In the genomic region with DNA sequence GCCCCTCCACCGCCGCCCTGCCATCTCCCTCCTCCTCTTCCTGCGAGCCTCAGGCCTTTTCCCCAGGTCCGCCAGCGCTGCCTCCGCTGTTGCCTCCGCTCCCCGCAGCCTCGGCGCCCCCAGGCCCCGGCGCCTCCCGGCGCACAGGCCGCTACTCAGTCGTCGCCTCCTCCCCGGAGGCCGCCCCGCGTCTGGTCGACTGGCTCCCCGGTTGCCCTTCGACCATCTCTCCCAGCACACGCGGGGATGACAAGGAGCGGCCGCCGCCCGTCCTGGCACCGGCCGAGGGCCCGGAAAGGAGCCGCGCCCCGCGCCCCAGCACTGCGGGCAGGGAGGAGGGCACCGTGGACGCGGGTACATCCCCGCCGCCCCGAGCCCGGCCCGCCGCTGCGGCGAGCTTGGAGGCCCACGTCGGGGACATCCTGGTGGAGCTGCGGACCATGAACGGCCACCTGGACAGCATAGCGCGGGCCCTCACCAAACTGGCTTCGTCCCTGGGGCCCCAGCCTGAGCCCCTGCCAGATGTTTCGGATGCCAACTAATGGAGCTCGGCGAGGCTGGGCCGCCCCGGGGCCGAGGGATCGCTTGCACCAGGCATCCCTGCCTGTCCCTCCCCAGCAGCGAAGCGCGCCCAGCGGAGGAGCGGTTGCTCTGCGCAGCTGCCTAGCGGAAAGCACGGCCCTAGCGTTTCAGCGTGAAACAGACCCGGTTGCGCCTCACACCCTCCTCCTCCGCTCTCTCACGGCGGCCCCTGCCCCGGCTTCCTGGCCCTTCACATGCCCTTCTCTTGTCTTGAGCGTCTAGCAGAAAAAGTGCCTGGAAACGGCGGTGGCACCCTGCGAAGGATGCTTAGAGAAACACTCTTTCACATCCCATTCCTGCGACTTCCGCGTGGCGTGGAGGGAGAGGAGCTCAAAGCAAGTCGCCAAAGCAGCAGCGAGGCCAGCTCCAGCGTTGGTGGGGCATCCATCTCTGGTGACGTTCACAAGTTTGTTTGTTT, we compare ENCODE assay signal across 9 cellular contexts.
DNase-seq lines count a peak whose midpoint lies in the region; ATAC-seq and TF ChIP-seq lines count a peak whose summit lies in the region.
"Had no signal": no experiment of that assay in that cellular context is flagged by ENCODE, and none has a peak within 500 bp of the region (broad histone marks: within the 10 kb centered on the region; RNA-seq: fewer than 3 reads in every experiment).

No MANE protein-coding gene starts in this region.

- H3K9me3 ChIP-seq in HUES64 (ENCODE audit: insufficient read depth, low read depth, low read length), result no peaks in the 10 kb centered on the region
- no peaks in the 10 kb centered on the region for H3K9me3 ChIP-seq in right cardiac atrium (ENCODE audit: control insufficient read depth, low read length)
- H3K9me3 ChIP-seq in skeletal muscle satellite cell (replicated peaks; ENCODE audit: low read length), result no peaks in the 10 kb centered on the region
- H3K9me3 ChIP-seq in uterus, result no peaks in the 10 kb centered on the region

- peaks cover 28% of the 10 kb centered on the region for H3K27me3 ChIP-seq in HUES64 (ENCODE audit: insufficient read depth, low read length)
- H3K27me3 ChIP-seq in right cardiac atrium (ENCODE audit: control insufficient read depth, insufficient read depth), result no peaks in the 10 kb centered on the region
- no peaks in the 10 kb centered on the region for H3K27me3 ChIP-seq in skeletal muscle satellite cell (ENCODE audit: control insufficient read depth, insufficient read depth, low read length)
- H3K27me3 ChIP-seq in uterus, result no peaks in the 10 kb centered on the region

- WGBS in HUES64, result 96% methylated on average over 91 of the region's 91 CpGs
- 10% methylated on average over 91 of the region's 91 CpGs for WGBS in right cardiac atrium

- DNase-seq in activated effector memory CD4-positive, alpha-beta T cell treated with Interleukin-2 at 50 U/mL for 16 hours, result peak; percentile 36
- DNase-seq in right cardiac atrium (peak in 2 of 3 donors; percentile 62), DMS 273 (lab: John Stamatoyannopoulos, UW; ENCODE audit: unreplicated experiment) (no peak), GM10248 (ENCODE audit: extremely low spot score) (no peak), uterus (no peak)

- H3K9ac ChIP-seq in HUES64 (ENCODE audit: low read depth, low read length) (no peak overlapping the region), skeletal muscle satellite cell (ENCODE audit: low read depth, low read length) (peak overlapping the region; percentile 61)

- intact Hi-C loops in right cardiac atrium (cut with DNase I) (no loop called here), uterus (cut with DNase I; ENCODE audit: low total_unique reads) (no loop called here)

- TF ChIP-seq POLR2A in uterus (IDR thresholded peaks at IDR 0.05), result no peak

- H3K36me3 ChIP-seq in HUES64 (ENCODE audit: insufficient read depth, low read length) (no peaks in the 10 kb centered on the region), skeletal muscle satellite cell (ENCODE audit: insufficient read depth, low read length) (no peaks in the 10 kb centered on the region), uterus (no peaks in the 10 kb centered on the region)

- H3K27ac ChIP-seq in HUES64 (ENCODE audit: low read depth, low read length), result no peak overlapping the region
- H3K27ac ChIP-seq in right cardiac atrium (ENCODE audit: low read length), result no peak overlapping the region
- no peak overlapping the region for H3K27ac ChIP-seq in uterus

- H3K4me2 ChIP-seq in skeletal muscle satellite cell (ENCODE audit: low read length), result peak overlapping the region; percentile 74

- POLR2A ChIA-PET in GM10248 (lab: Yijun Ruan, JAX), result no interaction called here

- H3K4me3 ChIP-seq in HUES64 (ENCODE audit: low read length) (peak overlapping the region; percentile 27), right cardiac atrium (ENCODE audit: low read length) (peak overlapping the region; percentile 1), skeletal muscle satellite cell (ENCODE audit: low read length) (peak overlapping the region; percentile 54), uterus (peak overlapping the region in 1 of 2 donors; percentile 4)

- TF ChIP-seq CTCF in GM10248 (IDR thresholded peaks at IDR 0.05; ENCODE audit: control extremely low read depth, extremely low read depth, low read depth, missing control alignments) (no peak), uterus (IDR thresholded peaks at IDR 0.05) (no peak)

- H3K4me1 ChIP-seq in HUES64 (ENCODE audit: insufficient read depth, low read length) (peaks cover 15% of the 10 kb centered on the region), right cardiac atrium (ENCODE audit: control insufficient read depth, insufficient read depth, low read length) (no peaks in the 10 kb centered on the region), skeletal muscle satellite cell (ENCODE audit: control insufficient read depth, insufficient read depth, low read length) (peaks cover 37% of the 10 kb centered on the region), uterus (no peaks in the 10 kb centered on the region)

- CTCF ChIA-PET in GM10248 (lab: Yijun Ruan, JAX), result interaction anchor here (1.2 to 1.8 kb wide), 5 partner anchors 9 to 51 kb away, joined by 3 to 5 read pairs (median 3); no protein-coding TSS in a partner anchor

- ATAC-seq in right cardiac atrium, result peak; percentile 45 to 67
- ATAC-seq in HG03139 (IDR thresholded peaks at IDR 0.05; ENCODE audit: unreplicated experiment), result no peak
- ATAC-seq: HCT116 had no signal

Comparison
In these comparisons a context has a peak if more than half of its experiments do, and no peak if none do; other contexts are left out.
1. DNase-seq: peak in activated effector memory CD4-positive, alpha-beta T cell treated with Interleukin-2 at 50 U/mL for 16 hours (single experiment) and right cardiac atrium (2 of 3); none in DMS 273 (single experiment), GM10248 (single experiment) and uterus (0 of 2).